Comparison of ENCODE assay signal across 1 cellular context in the genomic region with DNA sequence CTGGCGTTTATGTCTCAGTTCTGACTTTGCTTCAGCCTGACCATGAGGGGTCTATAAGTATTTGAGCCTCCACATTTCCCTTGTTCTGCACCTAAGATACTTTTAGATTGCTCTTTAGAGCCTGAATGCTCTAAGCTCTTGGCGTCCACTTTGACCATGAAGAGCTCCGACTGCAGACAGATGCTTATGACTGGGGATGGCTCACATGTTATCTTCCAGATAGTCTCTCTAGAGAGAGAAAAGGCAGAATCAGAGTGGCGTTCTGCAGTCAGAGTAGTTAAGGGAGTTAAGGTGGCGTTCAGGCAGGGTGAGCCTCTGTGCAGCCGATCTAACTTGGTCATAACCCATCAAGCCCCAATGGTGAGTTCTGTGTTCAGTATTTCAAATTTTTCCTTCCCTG.
TF ChIP-seq lines count a peak whose summit lies in the region.

No MANE protein-coding gene starts in this region.

TF ChIP-seq in SK-N-SH treated with all-trans-retinoic acid at 6 μM for 48 hours, 23 proteins besides CTCF, POLR2A, EP300 and RAD21 (continued from another document):
- TF ChIP-seq, protein P1, sequence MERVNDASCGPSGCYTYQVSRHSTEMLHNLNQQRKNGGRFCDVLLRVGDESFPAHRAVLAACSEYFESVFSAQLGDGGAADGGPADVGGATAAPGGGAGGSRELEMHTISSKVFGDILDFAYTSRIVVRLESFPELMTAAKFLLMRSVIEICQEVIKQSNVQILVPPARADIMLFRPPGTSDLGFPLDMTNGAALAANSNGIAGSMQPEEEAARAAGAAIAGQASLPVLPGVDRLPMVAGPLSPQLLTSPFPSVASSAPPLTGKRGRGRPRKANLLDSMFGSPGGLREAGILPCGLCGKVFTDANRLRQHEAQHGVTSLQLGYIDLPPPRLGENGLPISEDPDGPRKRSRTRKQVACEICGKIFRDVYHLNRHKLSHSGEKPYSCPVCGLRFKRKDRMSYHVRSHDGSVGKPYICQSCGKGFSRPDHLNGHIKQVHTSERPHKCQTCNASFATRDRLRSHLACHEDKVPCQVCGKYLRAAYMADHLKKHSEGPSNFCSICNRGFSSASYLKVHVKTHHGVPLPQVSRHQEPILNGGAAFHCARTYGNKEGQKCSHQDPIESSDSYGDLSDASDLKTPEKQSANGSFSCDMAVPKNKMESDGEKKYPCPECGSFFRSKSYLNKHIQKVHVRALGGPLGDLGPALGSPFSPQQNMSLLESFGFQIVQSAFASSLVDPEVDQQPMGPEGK (CRISPR knock-in tag; IDR thresholded peaks at IDR 0.05; ENCODE audit: borderline replicate concordance): no peak
- no peak for TF ChIP-seq ESRRG (CRISPR knock-in tag; IDR thresholded peaks at IDR 0.05)
- TF ChIP-seq BACH2 (CRISPR knock-in tag; IDR thresholded peaks at IDR 0.05; ENCODE audit: borderline replicate concordance): no peak
TF ChIP-seq in SK-N-SH treated with all-trans-retinoic acid at 6 μM for 48 hours: peak in this region for 0.
